In the genomic region with DNA sequence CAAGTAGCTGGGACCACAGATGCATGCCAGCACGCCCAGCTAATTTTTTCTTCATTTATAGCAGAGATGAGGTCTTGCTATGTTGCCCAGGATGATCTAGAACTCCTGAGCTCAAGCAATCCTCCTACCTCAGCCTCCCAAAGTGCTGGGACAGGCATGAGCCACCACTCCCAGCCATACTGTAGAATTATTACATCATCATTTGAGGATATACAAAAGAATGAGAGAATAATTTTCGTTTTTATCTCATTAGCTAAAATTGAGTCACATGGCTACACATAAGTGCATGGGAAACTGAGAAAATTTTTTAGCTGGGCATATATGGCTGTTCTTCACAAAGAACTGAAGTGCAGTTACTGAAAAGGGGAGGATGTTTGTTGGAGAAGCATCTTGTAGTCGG, we compare ENCODE assay signal across 2 cellular contexts.
TF ChIP-seq lines count a peak whose summit lies in the region.

No MANE protein-coding gene starts in this region.

TF ChIP-seq in HepG2, 621 proteins besides CTCF, POLR2A, EP300 and RAD21:
- TF ChIP-seq ATF7 (IDR thresholded peaks at IDR 0.05) (peak; percentile 59), ATF7 (CRISPR knock-in tag; IDR thresholded peaks at IDR 0.05) (no peak), ELF3 (CRISPR knock-in tag; IDR thresholded peaks at IDR 0.05) (no peak)

TF ChIP-seq in K562, 482 proteins besides CTCF, POLR2A, EP300 and RAD21:
- TF ChIP-seq PRDM10 (IDR thresholded peaks at IDR 0.05; ENCODE audit: partially characterized antibody) (no peak), CEBPG (CRISPR knock-in tag; IDR thresholded peaks at IDR 0.05) (no peak), CEBPG (tag; conservative IDR thresholded peaks at IDR 0.05 in 1 of 2, IDR thresholded peaks at IDR 0.05 in 1 of 2) (peak; percentile 37 to 52; a peak in 1 of 4 replicates), ZNF512 (tag; IDR thresholded peaks at IDR 0.05) (no peak), MLLT1 (IDR thresholded peaks at IDR 0.05) (no peak), TRIM28 (IDR thresholded peaks at IDR 0.05) (no peak), ATF3 (IDR thresholded peaks at IDR 0.05) (peak; percentile 72), ATF3 (CRISPR knock-in tag; conservative IDR thresholded peaks at IDR 0.05) (no peak)
